ENCODE assay signal across 17 cellular contexts in genomic region chr14:94977016-94977415, GRCh38.
DNase-seq lines count a peak whose midpoint lies in the region; ATAC-seq and TF ChIP-seq lines count a peak whose summit lies in the region.
"Had no signal": no experiment of that assay in that cellular context is flagged by ENCODE, and none has a peak within 500 bp of the region (broad histone marks: within the 10 kb centered on the region; RNA-seq: fewer than 3 reads in every experiment).

No MANE protein-coding gene starts in this region.

- no peak for TF ChIP-seq EP300 in esophagus muscularis mucosa (IDR thresholded peaks at IDR 0.05)

- H3K4me1 ChIP-seq in HEK293 (ENCODE audit: control insufficient read depth, insufficient read depth, low read length) (no peaks in the 10 kb centered on the region), esophagus muscularis mucosa (peaks cover 0 to 19% (median 10%) of the 10 kb centered on the region in 4 donors), upper lobe of right lung (no peaks in the 10 kb centered on the region)
- H3K4me1 ChIP-seq: BE2C, HAP-1 had no signal

- no peak overlapping the region for H3K27ac ChIP-seq in HEK293 (ENCODE audit: extremely low read depth, low read depth, low read length)
- no peak overlapping the region for H3K27ac ChIP-seq in esophagus muscularis mucosa (replicated peaks in 1 of 4)
- H3K27ac ChIP-seq in upper lobe of right lung = no peak overlapping the region
- H3K27ac ChIP-seq: GM23248, HL-60 had no signal

- H3K27me3 ChIP-seq in esophagus muscularis mucosa (no peaks in the 10 kb centered on the region), upper lobe of right lung (no peaks in the 10 kb centered on the region)

- TF ChIP-seq POLR2A in esophagus muscularis mucosa (IDR thresholded peaks at IDR 0.05; ENCODE audit: low read depth) = no peak

- WGBS in esophagus muscularis mucosa = 92% methylated on average over 2 of the region's 2 CpGs

- H3K36me3 ChIP-seq in HEK293 (ENCODE audit: control insufficient read depth in 2 of 2, insufficient read depth in 1 of 2, low read length in 2 of 2) = no peaks in the 10 kb centered on the region
- no peaks in the 10 kb centered on the region for H3K36me3 ChIP-seq in esophagus muscularis mucosa
- H3K36me3 ChIP-seq in upper lobe of right lung = no peaks in the 10 kb centered on the region
- H3K36me3 ChIP-seq: BE2C, HAP-1 had no signal

- CTCF ChIA-PET in HEK293 (lab: Yijun Ruan, JAX) = no interaction called here

- no peak overlapping the region for H3K4me3 ChIP-seq in HEK293 (ENCODE audit: low read depth, low read length)
- no peak overlapping the region for H3K4me3 ChIP-seq in esophagus muscularis mucosa
- H3K4me3 ChIP-seq in upper lobe of right lung = no peak overlapping the region
- H3K4me3 ChIP-seq: GM23248, HAP-1 had no signal

- ATAC-seq in upper lobe of right lung (peak; percentile 57), GM18861 (IDR thresholded peaks at IDR 0.05; ENCODE audit: unreplicated experiment) (no peak)

- peak; percentile 14 for DNase-seq in NCI-H69 (lab: John Stamatoyannopoulos, UW)
- DNase-seq in esophagus muscularis mucosa (ENCODE audit: extremely low spot score) = peak; percentile 17
- DNase-seq in upper lobe of right lung = no peak
- no peak for DNase-seq in DMS53 treated with DMSO at 0.1 percent for 48 hours (lab: John Stamatoyannopoulos, UW; ENCODE audit: unreplicated experiment)
- DNase-seq: ACHN; BE2C; C1 segment of cervical spinal cord; CD4-positive, CD25-positive, alpha-beta regulatory T cell; CD8-positive, alpha-beta memory T cell; COR-L47; DMS 273 treated with DMSO at 0.1 percent for 48 hours; DMS53; GM23248 had no signal

- TF ChIP-seq CTCF in HEK293 (tag by site-specific recombination; IDR thresholded peaks at IDR 0.05) = no peak
- no peak for TF ChIP-seq CTCF in esophagus muscularis mucosa (IDR thresholded peaks at IDR 0.05)
- no peak for TF ChIP-seq CTCF in upper lobe of right lung (IDR thresholded peaks at IDR 0.05)

- intact Hi-C loops in esophagus muscularis mucosa (cut with DNase I) = no loop called here
- intact Hi-C loops in upper lobe of right lung (cut with DNase I) = no loop called here

- no peaks in the 10 kb centered on the region for H3K9me3 ChIP-seq in HEK293 (ENCODE audit: control insufficient read depth, insufficient read depth, low read depth, low read length)
- H3K9me3 ChIP-seq in esophagus muscularis mucosa = no peaks in the 10 kb centered on the region
- no peaks in the 10 kb centered on the region for H3K9me3 ChIP-seq in upper lobe of right lung
- H3K9me3 ChIP-seq: BE2C, HAP-1 had no signal

- POLR2A ChIA-PET in HEK293 (lab: Yijun Ruan, JAX) = no interaction called here

TF ChIP-seq in HEK293, 187 proteins besides CTCF, POLR2A, EP300 and RAD21:
- peak; percentile 29; the same call in 1 of the 2 replicates for TF ChIP-seq SCRT1 (tag by site-specific recombination; IDR thresholded peaks at IDR 0.05; ENCODE audit: borderline replicate concordance)
- TF ChIP-seq SCRT2 (tag by site-specific recombination; IDR thresholded peaks at IDR 0.05) = peak; percentile 76
- no peak for TF ChIP-seq INSM2 (tag by site-specific recombination; IDR thresholded peaks at IDR 0.05)
TF ChIP-seq in HEK293: peak in this region for 2.

Comparison
In these comparisons a context has a peak if more than half of its experiments do, and no peak if none do; other contexts are left out.
1. DNase-seq: peak in NCI-H69 (single experiment) and esophagus muscularis mucosa (single experiment); none in upper lobe of right lung (single experiment) and DMS53 treated with DMSO at 0.1 percent for 48 hours (single experiment).